Comparison of ENCODE assay signal across 8 cellular contexts in genomic region chr5:14447958-14448881, GRCh38.
A peak's percentile ranks its signal among the peaks of the same experiment; 100 is the strongest.
DNase-seq lines count a peak whose midpoint lies in the region; ATAC-seq and TF ChIP-seq lines count a peak whose summit lies in the region.

No MANE protein-coding gene starts in this region.

- H3K27me3 Mint-ChIP-seq in naive thymus-derived CD4-positive, alpha-beta T cell: peaks cover 0 to 10% (median 0%) of the 10 kb centered on the region in 5 donors

- intact Hi-C loops in breast epithelium (cut with DNase I; ENCODE audit: low total_unique reads) (no loop called here), mammary epithelial cell (cut with micrococcal nuclease) (no loop called here), heart left ventricle (cut with DNase I) (loop anchor here in 3 of 10 donors (5.0 kb wide), 3 partner anchors 36 to 46 kb away; no protein-coding TSS in a partner anchor), thyroid gland (cut with DNase I) (no loop called here)
- intact Hi-C loops in naive thymus-derived CD4-positive, alpha-beta T cell (cut with micrococcal nuclease): no loop called here

- WGBS in mammary epithelial cell (ENCODE audit: low coverage, missing lambda C conversion rate): 86% methylated on average over 10 of the region's 17 CpGs
- 39 to 53% (median 46%) methylated on average over 11 to 17 of the region's 17 CpGs for whole genome bisulfite sequencing in heart left ventricle, 4 donors
- WGBS in thyroid gland, 2 donors: 59 to 65% methylated on average over 17 of the region's 17 CpGs

- H3K27ac ChIP-seq in breast epithelium: peak overlapping the region; percentile 79 to 95
- H3K27ac ChIP-seq in mammary epithelial cell (ENCODE audit: insufficient read depth, low read depth, low read length): no peak overlapping the region
- H3K27ac ChIP-seq in heart left ventricle: peak overlapping the region; percentile 42 to 87 (median 77)
- H3K27ac ChIP-seq in thyroid gland: peak overlapping the region; percentile 2 to 64 (median 29)
- no peak overlapping the region for H3K27ac ChIP-seq in naive thymus-derived CD4-positive, alpha-beta T cell (ENCODE audit: low read depth, low read length)

- H4K20me1 ChIP-seq in mammary epithelial cell (ENCODE audit: insufficient read depth, low read length): no peaks in the 10 kb centered on the region

- BruUV-seq in mammary epithelial cell (replicated peaks; lab: Mats Ljungman, UMichigan): no TSS peak

- H3K4me2 ChIP-seq in mammary epithelial cell (ENCODE audit: insufficient read depth, low read depth, low read length): no peak overlapping the region

- DNase-seq in breast epithelium (ENCODE audit: low spot score in 2 of 2) (no peak), mammary epithelial cell (no peak), NCI-H69 (lab: John Stamatoyannopoulos, UW) (peak; percentile 94), heart left ventricle (peak in 4 of 5 donors; percentile 39 to 54 (median 48)), thyroid gland (peak; percentile 28 to 35), DMS79 treated with DMSO at 0.1 percent for 48 hours (lab: John Stamatoyannopoulos, UW) (no peak)
- no peak for DNase-seq in naive thymus-derived CD4-positive, alpha-beta T cell

- CTCF ChIA-PET in mammary epithelial cell (lab: Charles Lee; ENCODE audit: low non-redundant PET): no interaction called here
- CTCF ChIA-PET in naive thymus-derived CD4-positive, alpha-beta T cell (lab: Charles Lee): no interaction called here

- ATAC-seq in heart left ventricle: peak in 3 of 4 donors; percentile 35 to 49 (median 40)
- ATAC-seq in GM18861 (IDR thresholded peaks at IDR 0.05; ENCODE audit: unreplicated experiment): no peak
- no peak for ATAC-seq in naive thymus-derived CD4-positive, alpha-beta T cell

- POLR2A ChIA-PET in naive thymus-derived CD4-positive, alpha-beta T cell (lab: Charles Lee): no interaction called here

- H3K27ac Mint-ChIP-seq in naive thymus-derived CD4-positive, alpha-beta T cell: no peak overlapping the region

- in situ Hi-C loops in mammary epithelial cell (cut with MboI; ENCODE audit: low sequenced_read_pairs in 2 of 2): no loop called here

- dilution Hi-C loops in mammary epithelial cell (cut with HindIII; ENCODE audit: low sequenced_read_pairs): no loop called here

- TF ChIP-seq POLR2A in breast epithelium (IDR thresholded peaks at IDR 0.05) (no peak), heart left ventricle (IDR thresholded peaks at IDR 0.05) (no peak), thyroid gland (IDR thresholded peaks at IDR 0.05) (no peak)

- H3K4me1 Mint-ChIP-seq in naive thymus-derived CD4-positive, alpha-beta T cell: peaks cover 0 to 4% (median 0%) of the 10 kb centered on the region in 7 donors

- no peaks in the 10 kb centered on the region for H3K27me3 ChIP-seq in breast epithelium
- H3K27me3 ChIP-seq in mammary epithelial cell (ENCODE audit: insufficient read depth, low read length): no peaks in the 10 kb centered on the region
- no peaks in the 10 kb centered on the region for H3K27me3 ChIP-seq in heart left ventricle
- no peaks in the 10 kb centered on the region for H3K27me3 ChIP-seq in thyroid gland
- H3K27me3 ChIP-seq in naive thymus-derived CD4-positive, alpha-beta T cell (ENCODE audit: control insufficient read depth in 2 of 2, insufficient read depth in 2 of 2, low read length in 2 of 2): no peaks in the 10 kb centered on the region

- no peaks in the 10 kb centered on the region for H3K9me3 Mint-ChIP-seq in naive thymus-derived CD4-positive, alpha-beta T cell

- H3K36me3 ChIP-seq in breast epithelium (no peaks in the 10 kb centered on the region), mammary epithelial cell (ENCODE audit: insufficient read depth, low read length) (peaks cover 9% of the 10 kb centered on the region), heart left ventricle (peaks cover 0 to 18% (median 3%) of the 10 kb centered on the region in 9 donors), thyroid gland (no peaks in the 10 kb centered on the region)
- no peaks in the 10 kb centered on the region for H3K36me3 ChIP-seq in naive thymus-derived CD4-positive, alpha-beta T cell (ENCODE audit: control insufficient read depth in 2 of 3, insufficient read depth in 3 of 3, low read length in 3 of 3)

- H3K4me1 ChIP-seq in breast epithelium (peaks cover 0 to 5% of the 10 kb centered on the region in 2 donors), mammary epithelial cell (ENCODE audit: insufficient read depth, low read length) (peaks cover 18% of the 10 kb centered on the region), heart left ventricle (peaks cover 14 to 98% (median 69%) of the 10 kb centered on the region in 12 donors), thyroid gland (peaks cover 13 to 27% of the 10 kb centered on the region in 2 donors)
- no peaks in the 10 kb centered on the region for H3K4me1 ChIP-seq in naive thymus-derived CD4-positive, alpha-beta T cell (ENCODE audit: control insufficient read depth in 2 of 2, insufficient read depth in 2 of 2, low read length in 2 of 2)

- H3K9ac ChIP-seq in mammary epithelial cell (ENCODE audit: insufficient read depth, low read length): no peak overlapping the region

- H3K9me3 ChIP-seq in breast epithelium: no peaks in the 10 kb centered on the region
- H3K9me3 ChIP-seq in mammary epithelial cell (replicated peaks; ENCODE audit: insufficient read depth, low read length): no peaks in the 10 kb centered on the region
- no peaks in the 10 kb centered on the region for H3K9me3 ChIP-seq in heart left ventricle
- no peaks in the 10 kb centered on the region for H3K9me3 ChIP-seq in thyroid gland
- no peaks in the 10 kb centered on the region for H3K9me3 ChIP-seq in naive thymus-derived CD4-positive, alpha-beta T cell (ENCODE audit: control insufficient read depth in 2 of 3, low read length in 3 of 3)

- no peak overlapping the region for H3K4me3 Mint-ChIP-seq in naive thymus-derived CD4-positive, alpha-beta T cell

- H3K36me3 Mint-ChIP-seq in naive thymus-derived CD4-positive, alpha-beta T cell: peaks cover 0 to 5% (median 0%) of the 10 kb centered on the region in 5 donors

- no peak overlapping the region for H2AFZ ChIP-seq in mammary epithelial cell (ENCODE audit: low read depth, low read length)

- peak overlapping the region in 1 of 3 donors; percentile 32 for H3K4me3 ChIP-seq in breast epithelium
- no peak overlapping the region for H3K4me3 ChIP-seq in mammary epithelial cell (replicated peaks in 1 of 3; ENCODE audit: insufficient read depth in 1 of 3, low read depth in 2 of 3, low read length in 3 of 3)
- H3K4me3 ChIP-seq in heart left ventricle: no peak overlapping the region
- no peak overlapping the region for H3K4me3 ChIP-seq in thyroid gland (replicated peaks in 1 of 3)
- no peak overlapping the region for H3K4me3 ChIP-seq in naive thymus-derived CD4-positive, alpha-beta T cell (ENCODE audit: low read length)

- TF ChIP-seq CTCF in breast epithelium (IDR thresholded peaks at IDR 0.05): no peak
- no peak for TF ChIP-seq CTCF in mammary epithelial cell (conservative IDR thresholded peaks at IDR 0.05 in 1 of 2, IDR thresholded peaks at IDR 0.05 in 1 of 2; ENCODE audit: extremely low read depth in 1 of 2, insufficient read depth in 1 of 2, low read depth in 1 of 2, low read length in 2 of 2)
- TF ChIP-seq CTCF in heart left ventricle (IDR thresholded peaks at IDR 0.05): no peak
- TF ChIP-seq CTCF in thyroid gland (IDR thresholded peaks at IDR 0.05): no peak

- H3K79me2 ChIP-seq in mammary epithelial cell (ENCODE audit: insufficient read depth, low read length): peaks cover 60% of the 10 kb centered on the region

Comparison
In these comparisons a context has a peak if more than half of its experiments do, and no peak if none do; other contexts are left out.
1. H3K27ac ChIP-seq: peak in breast epithelium (2 of 2), heart left ventricle (12 of 12) and thyroid gland (3 of 3); none in mammary epithelial cell (single experiment) and naive thymus-derived CD4-positive, alpha-beta T cell (single experiment).
2. DNase-seq: peak in NCI-H69 (single experiment), heart left ventricle (4 of 5) and thyroid gland (2 of 2); none in breast epithelium (0 of 2), mammary epithelial cell (single experiment), DMS79 treated with DMSO at 0.1 percent for 48 hours (single experiment) and naive thymus-derived CD4-positive, alpha-beta T cell (0 of 9).
3. ATAC-seq: peak in heart left ventricle (3 of 4); none in GM18861 (single experiment) and naive thymus-derived CD4-positive, alpha-beta T cell (single experiment).